Comparison of ENCODE assay signal across 7 cellular contexts in the genomic region with DNA sequence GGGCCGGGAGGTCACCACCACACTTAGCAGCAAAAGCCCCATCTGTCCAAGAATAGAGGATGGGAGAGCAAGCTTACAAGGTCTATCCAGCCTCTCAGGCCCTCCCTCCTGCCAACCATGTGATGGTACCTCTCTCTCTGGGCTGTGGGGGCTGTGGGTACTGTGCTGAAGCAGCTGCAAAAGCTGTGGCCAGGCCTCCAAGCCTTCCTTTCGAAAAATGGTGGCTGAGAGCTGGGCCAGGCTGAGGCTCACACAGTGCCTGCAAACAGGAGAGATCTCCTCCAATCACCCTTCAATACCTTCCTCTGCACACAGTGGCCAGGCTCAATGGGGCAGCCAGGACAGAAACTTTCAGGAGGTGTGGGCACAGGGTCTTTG. TPM values are rescaled to one million over a fixed set of nuclear protein-coding genes. Genes with fewer than 3 reads are reported as not detected.
DNase-seq lines count a peak whose midpoint lies in the region; ATAC-seq and TF ChIP-seq lines count a peak whose summit lies in the region.

No MANE protein-coding gene starts in this region.

- no peak for TF ChIP-seq CTCF in esophagus muscularis mucosa (IDR thresholded peaks at IDR 0.05)

- TF ChIP-seq EP300 in esophagus muscularis mucosa (IDR thresholded peaks at IDR 0.05) = no peak

- ATAC-seq in HG03095 (IDR thresholded peaks at IDR 0.05; ENCODE audit: unreplicated experiment) = no peak

- H3K79me2 ChIP-seq in GM23248 (ENCODE audit: insufficient read depth) = peaks cover 38% of the 10 kb centered on the region

- intact Hi-C loops in esophagus muscularis mucosa (cut with DNase I) = no loop called here

- peaks cover 12% of the 10 kb centered on the region for H3F3A ChIP-seq in GM23248 (ENCODE audit: insufficient read depth)

- no peak for TF ChIP-seq POLR2A in esophagus muscularis mucosa (IDR thresholded peaks at IDR 0.05; ENCODE audit: low read depth)

- H3K36me3 ChIP-seq in GM23248 (ENCODE audit: low read depth) (no peaks in the 10 kb centered on the region), SJCRH30 (peaks cover 34% of the 10 kb centered on the region), esophagus muscularis mucosa (peaks cover 53 to 77% (median 69%) of the 10 kb centered on the region in 4 donors), rectal smooth muscle tissue (ENCODE audit: control insufficient read depth, insufficient read depth, low read length) (peaks cover 30% of the 10 kb centered on the region)

- 55 to 79% methylated on average over 2 of the region's 2 CpGs for WGBS in GM23248 (ENCODE audit: low coverage in 1 of 2, low lambda C conversion rate in 2 of 2, missing lambda C conversion rate in 2 of 2), 2 experiments
- WGBS in esophagus muscularis mucosa = 82% methylated on average over 2 of the region's 2 CpGs

- DNase-seq in GM23248 (no peak), SJCRH30 (no peak), esophagus muscularis mucosa (ENCODE audit: extremely low spot score) (no peak), NCI-H2196 (lab: John Stamatoyannopoulos, UW; ENCODE audit: unreplicated experiment) (no peak), DMS 273 (lab: John Stamatoyannopoulos, UW; ENCODE audit: unreplicated experiment) (no peak)

- H3K4me3 ChIP-seq in GM23248 (peak overlapping the region; percentile 96), SJCRH30 (peak overlapping the region; percentile 79), esophagus muscularis mucosa (peak overlapping the region in 3 of 4 donors; percentile 67 to 84 (median 72)), rectal smooth muscle tissue (ENCODE audit: low read length) (peak overlapping the region; percentile 85)

- H3K9me2 ChIP-seq in GM23248 (ENCODE audit: insufficient read depth) = no peaks in the 10 kb centered on the region

- H3K27ac ChIP-seq in GM23248 = no peak overlapping the region
- no peak overlapping the region for H3K27ac ChIP-seq in SJCRH30
- H3K27ac ChIP-seq in esophagus muscularis mucosa (replicated peaks in 1 of 4) = peak overlapping the region in 3 of 4 donors; percentile 70 to 89 (median 76)
- H3K27ac ChIP-seq in rectal smooth muscle tissue (ENCODE audit: low read depth, low read length) = no peak overlapping the region

- H2AFZ ChIP-seq in GM23248 = no peak overlapping the region; the same call in 1 of the 2 replicates

- H3K27me3 ChIP-seq in GM23248 (replicated peaks; ENCODE audit: insufficient read depth) (no peaks in the 10 kb centered on the region), SJCRH30 (no peaks in the 10 kb centered on the region), esophagus muscularis mucosa (no peaks in the 10 kb centered on the region), rectal smooth muscle tissue (ENCODE audit: control insufficient read depth, insufficient read depth, low read length) (no peaks in the 10 kb centered on the region)

- H3K9ac ChIP-seq in GM23248 = 0 out of 2 replicates have a peak overlapping the region, but pooled peaks have one; percentile 87
- peak overlapping the region; percentile 58 for H3K9ac ChIP-seq in rectal smooth muscle tissue (ENCODE audit: low read length)

- H3K4me1 ChIP-seq in GM23248 (ENCODE audit: insufficient read depth) (peaks cover 13% of the 10 kb centered on the region), SJCRH30 (peaks cover 7% of the 10 kb centered on the region; the same call in 1 of the 2 replicates), esophagus muscularis mucosa (peaks cover 17 to 36% (median 30%) of the 10 kb centered on the region in 4 donors), rectal smooth muscle tissue (ENCODE audit: control insufficient read depth, insufficient read depth, low read length) (peaks cover 6% of the 10 kb centered on the region)

- H3K9me3 ChIP-seq in GM23248 (ENCODE audit: low read depth) (no peaks in the 10 kb centered on the region), SJCRH30 (replicated peaks) (no peaks in the 10 kb centered on the region), esophagus muscularis mucosa (no peaks in the 10 kb centered on the region)

- peak overlapping the region; percentile 91 for H3K4me2 ChIP-seq in GM23248 (ENCODE audit: unreplicated experiment)

- no peaks in the 10 kb centered on the region for H4K20me1 ChIP-seq in GM23248 (ENCODE audit: insufficient read depth)

- in situ Hi-C loops in GM23248 (cut with MboI) = no loop called here

RNA-seq across cellular contexts. Expression of gene IPO4, which starts 1.1 kb away (rescaled TPM):
- 55.3 and 58.3 TPM in 2 replicates for total RNA-seq in GM23248 (2014; rRNA removed; shearing (Covaris generic))
- 24.8 and 33.6 TPM in 2 replicates for polyA plus RNA-seq in GM23248 (2016; fragmentation: Nextera tagmentation; extraction: Ambion mirVana)
- total RNA-seq in SJCRH30 (2014; rRNA removed; shearing (Covaris generic)) = 56.0 and 60.0 TPM in 2 replicates
- 10 to 100 TPM; 12.9 to 41.6 (median 25.2) TPM for total RNA-seq in esophagus muscularis mucosa

RNA-seq across cellular contexts. Expression of gene TM9SF1, which starts 7.7 kb away (rescaled TPM):
- 102 and 163 TPM in 2 replicates for total RNA-seq in GM23248 (2014; rRNA removed; shearing (Covaris generic))
- polyA plus RNA-seq in GM23248 (2016; fragmentation: Nextera tagmentation; extraction: Ambion mirVana) = 91.5 and 93.8 TPM in 2 replicates
- 32.6 and 35.7 TPM in 2 replicates for total RNA-seq in SJCRH30 (2014; rRNA removed; shearing (Covaris generic))
- 10 to 100 TPM; 27.0 to 44.6 (median 43.8) TPM for total RNA-seq in esophagus muscularis mucosa

RNA-seq across cellular contexts. Expression of gene REC8, which starts 15.6 kb away (rescaled TPM):
- total RNA-seq in GM23248 (2014; rRNA removed; shearing (Covaris generic)) = 1.4 and 3.5 TPM in 2 replicates
- 1.2 and 2.4 TPM in 2 replicates for polyA plus RNA-seq in GM23248 (2016; fragmentation: Nextera tagmentation; extraction: Ambion mirVana)
- 1.1 and 2.5 TPM in 2 replicates for total RNA-seq in SJCRH30 (2014; rRNA removed; shearing (Covaris generic))
- 1 to 10 TPM; 4.6 to 5.9 (median 5.0) TPM for total RNA-seq in esophagus muscularis mucosa

RNA-seq across cellular contexts. Expression of gene TSSK4, which starts 18.0 kb away (rescaled TPM):
- total RNA-seq in GM23248 (2014; rRNA removed; shearing (Covaris generic)) = not detected in 2 replicates
- 0.23 and 0.55 TPM in 2 replicates for polyA plus RNA-seq in GM23248 (2016; fragmentation: Nextera tagmentation; extraction: Ambion mirVana)
- total RNA-seq in SJCRH30 (2014; rRNA removed; shearing (Covaris generic)) = 0.13 and 0.18 TPM in 2 replicates
- under 1 TPM in 2 of 4 donors, not detected in 2; 0.57 to 0.58 TPM for total RNA-seq in esophagus muscularis mucosa

RNA-seq across cellular contexts. Expression of gene CHMP4A, which starts 25.8 kb away (rescaled TPM):
- total RNA-seq in GM23248 (2014; rRNA removed; shearing (Covaris generic)) = 18.5 and 32.1 TPM in 2 replicates
- 75.7 and 81.6 TPM in 2 replicates for polyA plus RNA-seq in GM23248 (2016; fragmentation: Nextera tagmentation; extraction: Ambion mirVana)
- 21.5 and 29.1 TPM in 2 replicates for total RNA-seq in SJCRH30 (2014; rRNA removed; shearing (Covaris generic))
- total RNA-seq in esophagus muscularis mucosa = 100 to 1,000 TPM in 2 of 4 donors, 10 to 100 TPM in 2; 75.4 to 135 (median 94.9) TPM

Comparison
In these comparisons a context has a peak if more than half of its experiments do, and no peak if none do; other contexts are left out.
1. H3K27ac ChIP-seq: peak in esophagus muscularis mucosa (3 of 4); none in GM23248 (single experiment), SJCRH30 (single experiment) and rectal smooth muscle tissue (single experiment).
2. Peak in every context shown above with its lines, with median percentiles within 50 percentile points of each other: H3K4me3 ChIP-seq.